In the genomic region with DNA sequence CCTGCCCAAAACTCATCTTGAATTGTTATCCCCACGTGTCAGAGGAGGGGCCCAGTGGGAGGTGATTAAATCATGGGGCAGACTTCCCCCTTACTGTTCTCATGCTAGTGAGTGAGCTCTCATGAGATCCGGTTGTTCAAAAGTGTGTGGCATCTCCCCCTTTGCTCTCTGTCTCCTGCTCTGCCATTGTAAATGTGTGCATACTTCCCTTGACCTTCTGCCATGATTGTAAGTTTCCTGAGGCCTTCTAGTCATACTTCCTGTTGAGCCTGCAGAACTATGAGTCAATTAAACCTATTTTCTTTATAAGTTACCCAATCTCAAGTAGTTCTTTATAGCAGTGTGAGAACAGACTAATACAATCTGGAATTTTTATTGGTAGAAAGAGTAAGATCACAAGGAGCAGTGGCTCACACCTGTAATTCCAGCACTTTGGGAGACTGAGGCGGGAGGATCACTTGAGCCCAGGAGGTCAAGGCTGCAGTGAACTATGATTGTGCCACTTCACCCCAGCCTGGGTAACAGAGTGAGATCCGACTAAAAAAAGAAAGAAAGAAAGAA, we compare ENCODE assay signal across 16 cellular contexts. TPM values are rescaled to one million over a fixed set of nuclear protein-coding genes. Genes with fewer than 3 reads are reported as not detected.
"Had no signal": no experiment of that assay in that cellular context is flagged by ENCODE, and none has a peak within 500 bp of the region (broad histone marks: within the 10 kb centered on the region; RNA-seq: fewer than 3 reads in every experiment).

No MANE protein-coding gene starts in this region.

- DNase-seq: activated CD4-positive, alpha-beta T cell treated with anti-CD3 and anti-CD28 coated beads, Interleukin-2, amount 10 ng/mL, durations not matched to agents 24 days and 14 days; activated CD8-positive, alpha-beta memory T cell treated with anti-CD3 and anti-CD28 coated beads, Interleukin-2, amount 50 U/mL, for 4 hours; activated CD8-positive, alpha-beta T cell treated with anti-CD3 and anti-CD28 coated beads, Interleukin-2, amount 10 ng/mL, durations not matched to agents 7 days and 5 days; activated naive CD8-positive, alpha-beta T cell treated with anti-CD3 and anti-CD28 coated beads, Interleukin-2, amount 10 ng/mL, durations not matched to agents 7 days and 5 days; anterior cingulate cortex; brain microvascular endothelial cell; cerebellar nuclear complex; kidney; left ventricle myocardium inferior; nucleus accumbens; posterior cingulate gyrus; SK-N-SH had no signal

- H3K4me3 ChIP-seq: left ventricle myocardium inferior, tibial nerve had no signal

- H3K27ac ChIP-seq: brain microvascular endothelial cell, left ventricle myocardium inferior, tibial nerve had no signal

- H3K9me2 ChIP-seq: SK-N-SH had no signal

- H3K27me3 ChIP-seq: brain microvascular endothelial cell, tibial nerve had no signal

- H3K36me3 ChIP-seq: brain microvascular endothelial cell, left ventricle myocardium inferior, tibial nerve had no signal

- H3K4me2 ChIP-seq: SK-N-SH had no signal

- ATAC-seq: activated CD8-positive, alpha-beta T cell treated with anti-CD3 and anti-CD28 coated beads, Interleukin-2, amount 10 ng/mL, durations not matched to agents 7 days and 5 days; stimulated activated effector memory CD8-positive, alpha-beta T cell treated with anti-CD3 and anti-CD28 coated beads, Interleukin-12 subunit alpha, Interleukin-12 subunit beta, amount 100 ng/mL, for 72 hours; WTC11 had no signal

- H3K9me3 ChIP-seq: left ventricle myocardium inferior, SK-N-SH, tibial nerve had no signal

- H3K9ac ChIP-seq: SK-N-SH had no signal

- FAIRE-seq: kidney had no signal

RNA-seq across cellular contexts. Expression of gene SLC22A16, which starts 47.1 kb away (rescaled TPM):
- total RNA-seq: activated CD4-positive, alpha-beta T cell treated with anti-CD3 and anti-CD28 coated beads, Interleukin-2, amount 10 ng/mL, durations not matched to agents 24 days and 14 days; activated CD8-positive, alpha-beta T cell treated with anti-CD3 and anti-CD28 coated beads, Interleukin-2, amount 10 ng/mL, durations not matched to agents 7 days and 5 days; activated naive CD8-positive, alpha-beta T cell treated with anti-CD3 and anti-CD28 coated beads, Interleukin-2, amount 10 ng/mL, durations not matched to agents 7 days and 5 days; left ventricle myocardium inferior; tibial nerve; WTC11 had no signal
- polyA plus RNA-seq: esophagus, SK-N-SH had no signal
